In the genomic region with DNA sequence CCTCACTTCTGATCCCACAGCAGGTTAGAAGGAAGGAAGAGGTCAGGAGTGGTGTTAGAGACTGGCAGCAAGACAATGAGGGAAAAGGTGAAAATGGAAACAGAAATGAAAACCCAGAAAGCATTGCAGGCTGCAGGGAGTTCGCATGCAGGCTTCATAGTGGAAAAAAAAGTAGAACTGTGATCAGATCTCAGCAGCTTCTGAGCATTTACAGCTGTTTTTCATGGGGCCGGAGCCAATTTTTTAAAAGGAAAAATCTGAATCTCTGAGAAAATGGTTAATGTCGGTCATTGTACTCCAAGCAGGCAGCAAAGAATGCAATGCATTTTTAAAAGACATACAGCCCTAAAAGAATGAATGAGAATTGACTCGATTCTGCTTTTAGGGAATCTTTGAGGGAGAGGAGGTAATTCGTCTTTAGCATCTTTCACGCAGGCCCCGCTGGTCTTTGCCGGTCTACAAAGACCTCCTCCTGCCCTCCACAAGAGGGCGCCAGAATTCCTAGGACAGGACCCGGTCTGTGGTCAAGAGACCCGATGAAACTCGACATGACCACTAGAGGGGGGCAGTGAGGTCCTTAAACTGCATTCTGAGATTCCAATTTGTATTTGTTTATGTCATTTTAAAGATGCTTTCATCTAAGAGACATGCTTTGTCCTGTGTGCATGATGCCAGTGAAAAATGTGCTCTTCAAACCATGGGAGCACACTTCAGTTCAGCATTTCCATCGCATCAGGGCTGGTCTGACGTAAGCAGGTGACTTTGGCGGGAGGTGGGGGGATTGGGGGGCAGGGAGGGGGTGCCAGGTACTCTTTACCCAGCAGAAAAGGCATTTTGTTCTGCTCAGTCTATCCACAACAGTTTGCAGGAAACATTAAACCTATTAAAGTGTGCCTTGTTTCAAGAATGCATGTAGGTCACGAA, we compare ENCODE assay signal across 8 cellular contexts. TPM values are rescaled to one million over a fixed set of nuclear protein-coding genes. Genes with fewer than 3 reads are reported as not detected.
DNase-seq lines count a peak whose midpoint lies in the region; ATAC-seq and FAIRE-seq lines count a peak whose summit lies in the region.

No MANE protein-coding gene starts in this region.

- H3K36me3 ChIP-seq in small intestine (ENCODE audit: control insufficient read depth in 2 of 2, insufficient read depth in 2 of 2, low read length in 2 of 2) = no peaks in the 10 kb centered on the region

- no peak overlapping the region for H3K27ac ChIP-seq in small intestine (ENCODE audit: low read depth in 1 of 2, low read length in 1 of 2)

- ATAC-seq in HG02938 (IDR thresholded peaks at IDR 0.05; ENCODE audit: unreplicated experiment) = peak; percentile 92

- no peaks in the 10 kb centered on the region for H3K27me3 ChIP-seq in small intestine (ENCODE audit: control insufficient read depth in 2 of 2, insufficient read depth in 2 of 2, low read length in 2 of 2)

- DNase-seq in activated gamma-delta T cell treated with Interleukin-2 at 50 U/mL for 16 hours = peak; percentile 79
- no peak for DNase-seq in activated gamma-delta T cell (lab: John Stamatoyannopoulos, UW)
- peak; percentile 11 to 68 for DNase-seq in NCI-H187 (lab: John Stamatoyannopoulos, UW)
- peak; percentile 63 for DNase-seq in T1000 (lab: John Stamatoyannopoulos, UW)
- DNase-seq in astrocyte of the hippocampus (ENCODE audit: low read depth, low spot score) = peak; percentile 93
- peak; percentile 64 to 79 for DNase-seq in hippocampal formation (lab: John Stamatoyannopoulos, UW)
- peak; percentile 92 for DNase-seq in small intestine

- 22 to 26% (median 23%) methylated on average over 16 of the region's 16 CpGs for WGBS in small intestine, 3 donors

- no peak for FAIRE-seq in small intestine (lab: Jason Lieb, UNC)

- H3K4me3 ChIP-seq in small intestine (ENCODE audit: low read depth in 1 of 2, low read length in 2 of 2) = no peak overlapping the region

- no peaks in the 10 kb centered on the region for H3K9me3 ChIP-seq in small intestine (ENCODE audit: control insufficient read depth, low read depth)

- no peaks in the 10 kb centered on the region for H3K4me1 ChIP-seq in small intestine (ENCODE audit: control insufficient read depth in 2 of 2, insufficient read depth in 1 of 2, low read depth in 1 of 2, low read length in 1 of 2)

RNA-seq across cellular contexts. Expression of gene TMEM252, which starts 43.7 kb away (rescaled TPM):
- polyA plus RNA-seq in small intestine = under 1 TPM in 2 of 3 donors, not detected in 1; 0.10 to 0.89 TPM
